26 cellular contexts compared by ENCODE assay signal in genomic region chr15:88377509-88377908, GRCh38.
"Had no signal": no experiment of that assay in that cellular context is flagged by ENCODE, and none has a peak within 500 bp of the region (broad histone marks: within the 10 kb centered on the region; RNA-seq: fewer than 3 reads in every experiment).

No MANE protein-coding gene starts in this region.

- H3K4me1 Mint-ChIP-seq: immature natural killer cell; stimulated activated effector memory CD8-positive, alpha-beta T cell treated with anti-CD3 and anti-CD28 coated beads, Interleukin-12 subunit alpha, Interleukin-12 subunit beta, amount 100 ng/mL, for 72 hours had no signal

- H3K4me3 Mint-ChIP-seq: effector memory CD8-positive, alpha-beta T cell; immature natural killer cell; natural killer cell treated with Interleukin-12 subunit alpha and Interleukin-12 subunit beta and Interleukin-15 and Interleukin-18, amount 100 ng/mL, for 72 hours; neural crest cell; stimulated activated effector memory CD8-positive, alpha-beta T cell treated with anti-CD3 and anti-CD28 coated beads, Interleukin-12 subunit alpha, Interleukin-12 subunit beta, amount 100 ng/mL, for 72 hours; type B pancreatic cell had no signal

- H3K27ac Mint-ChIP-seq: effector memory CD8-positive, alpha-beta T cell; immature natural killer cell; natural killer cell treated with Interleukin-12 subunit alpha and Interleukin-12 subunit beta and Interleukin-15 and Interleukin-18, amount 100 ng/mL, for 72 hours; stimulated activated effector memory CD8-positive, alpha-beta T cell treated with anti-CD3 and anti-CD28 coated beads, Interleukin-12 subunit alpha, Interleukin-12 subunit beta, amount 100 ng/mL, for 72 hours; type B pancreatic cell had no signal

- H3K36me3 Mint-ChIP-seq: immature natural killer cell; natural killer cell treated with Interleukin-12 subunit alpha and Interleukin-12 subunit beta and Interleukin-15 and Interleukin-18, amount 100 ng/mL, for 72 hours; stimulated activated effector memory CD8-positive, alpha-beta T cell treated with anti-CD3 and anti-CD28 coated beads, Interleukin-12 subunit alpha, Interleukin-12 subunit beta, amount 100 ng/mL, for 72 hours; type B pancreatic cell had no signal

- ATAC-seq: effector memory CD8-positive, alpha-beta T cell; left colon; left ventricle myocardium superior; lower lobe of right lung; natural killer cell treated with Interleukin-12 subunit alpha and Interleukin-12 subunit beta and Interleukin-15 and Interleukin-18, amount 100 ng/mL, for 72 hours; stimulated activated effector memory CD8-positive, alpha-beta T cell treated with anti-CD3 and anti-CD28 coated beads, Interleukin-12 subunit alpha, Interleukin-12 subunit beta, amount 100 ng/mL, for 72 hours had no signal

- DNase-seq: dermis blood vessel endothelial cell; effector memory CD8-positive, alpha-beta T cell; erythroblast; esophagus squamous epithelium; glutamatergic neuron; immature natural killer cell; islet precursor cell; left colon; left ventricle myocardium superior; lower lobe of right lung; sigmoid colon; stimulated activated CD4-positive, alpha-beta T cell treated with anti-CD3 and anti-CD28 coated beads, Interleukin-2, amount 100 ng/mL, for 24 hours; stimulated activated CD4-positive, alpha-beta T cell treated with anti-CD3 and anti-CD28 coated beads, Interleukin-4, amount 100 ng/mL, for 24 hours; stimulated activated naive CD4-positive, alpha-beta T cell treated with Interleukin-2 at 50 U/mL for 16 hours; stomach; tibial artery; uterus had no signal

- H3K9me3 Mint-ChIP-seq: effector memory CD8-positive, alpha-beta T cell; immature natural killer cell; natural killer cell treated with Interleukin-12 subunit alpha and Interleukin-12 subunit beta and Interleukin-15 and Interleukin-18, amount 100 ng/mL, for 72 hours; neural crest cell; stimulated activated effector memory CD8-positive, alpha-beta T cell treated with anti-CD3 and anti-CD28 coated beads, Interleukin-12 subunit alpha, Interleukin-12 subunit beta, amount 100 ng/mL, for 72 hours; type B pancreatic cell had no signal

- H3K27ac ChIP-seq: coronary artery, esophagus squamous epithelium, lower lobe of right lung, neutrophil, parathyroid adenoma, prostate gland, right atrium auricular region, sigmoid colon, stomach, tibial artery, uterus had no signal
